ENCODE assay signal across 17 cellular contexts in genomic region chr18:58175122-58175687, GRCh38.
A peak's percentile ranks its signal among the peaks of the same experiment; 100 is the strongest.
DNase-seq lines count a peak whose midpoint lies in the region; ATAC-seq, FAIRE-seq and TF ChIP-seq lines count a peak whose summit lies in the region.
"Had no signal": no experiment of that assay in that cellular context is flagged by ENCODE, and none has a peak within 500 bp of the region (broad histone marks: within the 10 kb centered on the region; RNA-seq: fewer than 3 reads in every experiment).

No MANE protein-coding gene starts in this region.

- intact Hi-C loops in GM12878 (cut with micrococcal nuclease; ENCODE audit: unreplicated experiment) = no loop called here
- intact Hi-C loops in activated CD8-positive, alpha-beta T cell treated with anti-CD3 and anti-CD28 coated beads for 36 hours (cut with micrococcal nuclease) = no loop called here

- no peak overlapping the region for H3K27ac ChIP-seq in H9 (ENCODE audit: insufficient read length, low read depth, low read length)
- no peak overlapping the region for H3K27ac ChIP-seq in GM12878 (ENCODE audit: control insufficient read depth, insufficient read depth)
- H3K27ac ChIP-seq: body of pancreas, psoas muscle, RWPE1 had no signal

- peaks cover 40% of the 10 kb centered on the region in 2 experiments for H3K4me1 Mint-ChIP-seq in H9
- H3K4me1 Mint-ChIP-seq in activated CD8-positive, alpha-beta T cell treated with anti-CD3 and anti-CD28 coated beads for 36 hours (ENCODE audit: low read depth) = no peaks in the 10 kb centered on the region
- H3K4me1 Mint-ChIP-seq: CD4-positive, alpha-beta memory T cell had no signal

- H2AFZ ChIP-seq in H9 (ENCODE audit: low read length) (no peak overlapping the region), GM12878 (ENCODE audit: control insufficient read depth, low read depth, low read length) (no peak overlapping the region)

- H3K18ac ChIP-seq in H9 (ENCODE audit: insufficient read length, low read depth, low read length) = no peak overlapping the region

- H4K91ac ChIP-seq in H9 (ENCODE audit: insufficient read length, low read depth, low read length) = no peak overlapping the region

- TF ChIP-seq RAD21 in GM12878 (IDR thresholded peaks at IDR 0.05; ENCODE audit: insufficient read depth, low read depth, low read length) = no peak

- RAD21 ChIA-PET in GM12878 (lab: Charles Lee; ENCODE audit: unreplicated experiment) = interaction anchor here (1.4 to 1.6 kb wide), 2 partner anchors 216 to 589 kb away, joined by 3 to 4 read pairs; no protein-coding TSS in a partner anchor

- no peak overlapping the region for H3K56ac ChIP-seq in H9 (ENCODE audit: insufficient read length, low read depth, low read length)

- H3K9me3 ChIP-seq in H9 (ENCODE audit: control insufficient read depth, low read depth, low read length) (no peaks in the 10 kb centered on the region), GM12878 (replicated peaks; ENCODE audit: control insufficient read depth, insufficient read depth, low read length) (no peaks in the 10 kb centered on the region)
- H3K9me3 ChIP-seq: body of pancreas, psoas muscle had no signal

- no peak overlapping the region for H2AK5ac ChIP-seq in H9 (ENCODE audit: insufficient read length, low read length)

- H3K4me3 ChIP-seq in GM12878 = no peak overlapping the region
- no peak overlapping the region for H3K4me3 ChIP-seq in retinal pigment epithelial cell (ENCODE audit: low read length)
- H3K4me3 ChIP-seq: body of pancreas, psoas muscle had no signal

- H4K5ac ChIP-seq in H9 (ENCODE audit: insufficient read length, low read depth, low read length) = no peak overlapping the region

- H2BK120ac ChIP-seq in H9 (ENCODE audit: low read depth, low read length, poor library complexity, severe bottlenecking) = no peak overlapping the region

- H4K20me1 ChIP-seq in H9 (ENCODE audit: control insufficient read depth, insufficient read depth, insufficient read length) (no peaks in the 10 kb centered on the region), GM12878 (ENCODE audit: control insufficient read depth, insufficient read depth) (no peaks in the 10 kb centered on the region)

- H2BK20ac ChIP-seq in H9 (ENCODE audit: low read depth, low read length, poor library complexity, severe bottlenecking) = no peak overlapping the region

- 0 out of 7 replicates have a peak overlapping the region, but pooled peaks of 1 of the 3 experiments have one; percentile 12 for H3K27ac Mint-ChIP-seq in H9
- no peak overlapping the region for H3K27ac Mint-ChIP-seq in activated CD8-positive, alpha-beta T cell treated with anti-CD3 and anti-CD28 coated beads for 36 hours
- H3K27ac Mint-ChIP-seq: CD4-positive, alpha-beta memory T cell had no signal

- no peak for TF ChIP-seq EP300 in GM12878 (IDR thresholded peaks at IDR 0.05; ENCODE audit: borderline replicate concordance in 1 of 2, control insufficient read depth in 1 of 2, low read depth in 2 of 2, low read length in 2 of 2)

- FAIRE-seq in GM12878 (lab: Jason Lieb, UNC) = no peak
- FAIRE-seq: H54 had no signal

- H3K14ac ChIP-seq in H9 (ENCODE audit: insufficient read depth, low read length) = no peak overlapping the region

- ATAC-seq in GM12878 (peak; percentile 81), HG03097 (IDR thresholded peaks at IDR 0.05; ENCODE audit: low FRiP score, unreplicated experiment) (no peak)
- ATAC-seq in activated CD8-positive, alpha-beta T cell treated with anti-CD3 and anti-CD28 coated beads for 36 hours = no peak
- ATAC-seq: activated CD4-positive, CD25-positive, alpha-beta regulatory T cell treated with anti-CD3 and anti-CD28 coated beads, Interleukin-2, amount 50 U/mL, for 24 hours; body of pancreas; psoas muscle had no signal

- H3K79me1 ChIP-seq in H9 (ENCODE audit: insufficient read depth, low read depth, low read length, poor library complexity, severe bottlenecking) = no peaks in the 10 kb centered on the region

- in situ Hi-C loops in GM12878 (cut with MboI) = no loop called here

- SMC1A ChIA-PET in GM12878 (lab: Charles Lee; ENCODE audit: uncharacterized antibody, unreplicated experiment) = interaction anchor here (0.7 kb wide), 1 partner anchor 9 kb away, joined by 3 read pairs; no protein-coding TSS in a partner anchor

- no peak overlapping the region for H4K8ac ChIP-seq in H9 (replicated peaks; ENCODE audit: insufficient read length, low read depth, low read length)

- no CpG with 5 or more reads among the region's 8 CpGs for WGBS in H9 (ENCODE audit: extremely low coverage, insufficient read length, low lambda C conversion rate)
- 8% methylated on average over 8 of the region's 8 CpGs for WGBS in GM12878 (ENCODE audit: insufficient coverage, insufficient replicate concordance, low lambda C conversion rate, missing lambda C conversion rate)

- H3K4ac ChIP-seq in H9 (ENCODE audit: low read depth, low read length) = no peak overlapping the region

- no peaks in the 10 kb centered on the region for H3K9me3 Mint-ChIP-seq in H9
- no peaks in the 10 kb centered on the region for H3K9me3 Mint-ChIP-seq in activated CD8-positive, alpha-beta T cell treated with anti-CD3 and anti-CD28 coated beads for 36 hours
- H3K9me3 Mint-ChIP-seq: CD4-positive, alpha-beta memory T cell had no signal

- no peak overlapping the region for H3K4me2 ChIP-seq in H9 (ENCODE audit: insufficient read depth, insufficient read length, low read length)
- H3K4me2 ChIP-seq in GM12878 (ENCODE audit: control insufficient read depth, insufficient read depth) = no peak overlapping the region

- H3K23ac ChIP-seq in H9 (ENCODE audit: insufficient read length, low read depth, low read length) = no peak overlapping the region

- H2BK15ac ChIP-seq in H9 (ENCODE audit: low read depth, low read length) = no peak overlapping the region

- no peak overlapping the region for H3K4me3 Mint-ChIP-seq in H9
- H3K4me3 Mint-ChIP-seq in activated CD8-positive, alpha-beta T cell treated with anti-CD3 and anti-CD28 coated beads for 36 hours = no peak overlapping the region
- H3K4me3 Mint-ChIP-seq: CD4-positive, alpha-beta memory T cell had no signal

- peaks cover 0 to 6% (median 4%) of the 10 kb centered on the region in 3 experiments; a peak in 2 of 7 replicates for H3K36me3 Mint-ChIP-seq in H9 (ENCODE audit: insufficient read depth in 1 of 3, low read depth in 3 of 3)
- H3K36me3 Mint-ChIP-seq in activated CD8-positive, alpha-beta T cell treated with anti-CD3 and anti-CD28 coated beads for 36 hours (ENCODE audit: low read depth) = no peaks in the 10 kb centered on the region
- H3K36me3 Mint-ChIP-seq: CD4-positive, alpha-beta memory T cell had no signal

- H3T11ph ChIP-seq in H9 (ENCODE audit: low read length) = no peak overlapping the region

- TF ChIP-seq CTCF in H9 (conservative IDR thresholded peaks at IDR 0.05) (peak; percentile 31; the same call in 2 of the 3 replicates), GM12878 (IDR thresholded peaks at IDR 0.05 in 2 of 3, conservative IDR thresholded peaks at IDR 0.05 in 1 of 3; ENCODE audit: control insufficient read depth in 2 of 3, extremely low read depth in 1 of 3, insufficient read depth in 1 of 3, low read depth in 3 of 3, low read length in 3 of 3) (no peak), retinal pigment epithelial cell (conservative IDR thresholded peaks at IDR 0.05; ENCODE audit: low read depth, low read length) (peak; percentile 13)
- no peak for TF ChIP-seq CTCF in activated CD8-positive, alpha-beta T cell treated with anti-CD3 and anti-CD28 coated beads for 36 hours (IDR thresholded peaks at IDR 0.05)

- H3K36me3 ChIP-seq in GM12878 (ENCODE audit: control insufficient read depth in 2 of 2, insufficient read depth in 2 of 2, low read length in 1 of 2) = no peaks in the 10 kb centered on the region; a peak in 1 of 4 replicates

- H2BK5ac ChIP-seq in H9 (ENCODE audit: insufficient read length, low read length) = no peak overlapping the region

- no peaks in the 10 kb centered on the region for H3K27me3 Mint-ChIP-seq in H9 (ENCODE audit: low read depth)
- peaks cover 1% of the 10 kb centered on the region for H3K27me3 Mint-ChIP-seq in activated CD8-positive, alpha-beta T cell treated with anti-CD3 and anti-CD28 coated beads for 36 hours

- no peak for TF ChIP-seq POLR2A in GM12878 (IDR thresholded peaks at IDR 0.05; ENCODE audit: low read depth, low read length)

- DNase-seq in NCI-H1694 treated with DMSO at 0.1 percent for 48 hours (lab: John Stamatoyannopoulos, UW) = peak; percentile 10
- DNase-seq in NCI-H1694 (lab: John Stamatoyannopoulos, UW) = no peak
- no peak for DNase-seq in H9
- no peak for DNase-seq in GM12878 (ENCODE audit: low read depth, low spot score)
- DNase-seq in retinal pigment epithelial cell (ENCODE audit: low read depth) = no peak
- DNase-seq in GM19240 (ENCODE audit: insufficient read length, low spot score) = no peak
- DNase-seq in activated CD8-positive, alpha-beta T cell treated with anti-CD3 and anti-CD28 coated beads for 36 hours = no peak
- DNase-seq: activated naive CD4-positive, alpha-beta T cell treated with anti-CD3 and anti-CD28 coated beads, Interleukin-2, amount 50 U/mL, for 16 hours; body of pancreas; CD4-positive, alpha-beta memory T cell; NCI-H1436; NCI-H526 treated with DMSO at 0.1 percent for 48 hours; psoas muscle had no signal

- no peak overlapping the region for H2BK12ac ChIP-seq in H9 (ENCODE audit: insufficient read length, low read depth, low read length)

- H3K4me1 ChIP-seq in H9 (ENCODE audit: insufficient read depth, low read length) (no peaks in the 10 kb centered on the region; the same call in 1 of the 2 replicates), GM12878 (ENCODE audit: control insufficient read depth, insufficient read depth, low read length) (no peaks in the 10 kb centered on the region)
- H3K4me1 ChIP-seq: psoas muscle had no signal

- H3K27me3 ChIP-seq in H9 (ENCODE audit: insufficient read depth, low read length) = no peaks in the 10 kb centered on the region
- no peaks in the 10 kb centered on the region for H3K27me3 ChIP-seq in GM12878 (replicated peaks in 1 of 2; ENCODE audit: control insufficient read depth in 2 of 2, insufficient read depth in 2 of 2, low read length in 1 of 2)
- H3K27me3 ChIP-seq: body of pancreas had no signal

- POLR2A ChIA-PET in GM12878 (lab: Charles Lee) = no interaction called here
- POLR2A ChIA-PET in activated CD8-positive, alpha-beta T cell treated with anti-CD3 and anti-CD28 coated beads for 36 hours (lab: Charles Lee) = no interaction called here

- H3K79me2 ChIP-seq in H9 (ENCODE audit: insufficient read depth, low read length) = peaks cover 2% of the 10 kb centered on the region; the same call in 1 of the 2 replicates
- no peaks in the 10 kb centered on the region for H3K79me2 ChIP-seq in GM12878 (ENCODE audit: control insufficient read depth, insufficient read depth, low read length)

- BruUV-seq in GM12878 (replicated peaks; lab: Mats Ljungman, UMichigan) = no TSS peak

- CTCF ChIA-PET in GM12878 (lab: Yijun Ruan, JAX) = interaction anchor here (0.6 to 1.3 kb wide), 4 partner anchors 16 to 293 kb away, joined by 3 to 5 read pairs (median 3); no protein-coding TSS in a partner anchor
- CTCF ChIA-PET in activated CD8-positive, alpha-beta T cell treated with anti-CD3 and anti-CD28 coated beads for 36 hours (lab: Charles Lee) = interaction anchor here (1.0 to 1.9 kb wide), 2 partner anchors 18 to 293 kb away, joined by 3 to 4 read pairs; no protein-coding TSS in a partner anchor

- H3K9ac ChIP-seq in H9 (ENCODE audit: extremely low read depth, insufficient read length, low read length) = no peak overlapping the region
- H3K9ac ChIP-seq in GM12878 (ENCODE audit: control insufficient read depth, insufficient read depth, low read length) = no peak overlapping the region

- no peaks in the 10 kb centered on the region for H3K23me2 ChIP-seq in H9 (ENCODE audit: insufficient read length, low read depth, low read length, poor library complexity, severe bottlenecking)

Comparison
In these comparisons a context has a peak if more than half of its experiments do, and no peak if none do; other contexts are left out.
1. CTCF ChIP-seq: peak in H9 (single experiment) and retinal pigment epithelial cell (single experiment); none in GM12878 (0 of 3) and activated CD8-positive, alpha-beta T cell treated with anti-CD3 and anti-CD28 coated beads for 36 hours (single experiment).